2 cellular contexts compared by ENCODE assay signal in genomic region chr10:102777696-102778530, GRCh38.
TF ChIP-seq lines count a peak whose summit lies in the region.

No MANE protein-coding gene starts in this region.

TF ChIP-seq in liver, 16 proteins besides CTCF, POLR2A, EP300 and RAD21:
- TF ChIP-seq, protein P1, sequence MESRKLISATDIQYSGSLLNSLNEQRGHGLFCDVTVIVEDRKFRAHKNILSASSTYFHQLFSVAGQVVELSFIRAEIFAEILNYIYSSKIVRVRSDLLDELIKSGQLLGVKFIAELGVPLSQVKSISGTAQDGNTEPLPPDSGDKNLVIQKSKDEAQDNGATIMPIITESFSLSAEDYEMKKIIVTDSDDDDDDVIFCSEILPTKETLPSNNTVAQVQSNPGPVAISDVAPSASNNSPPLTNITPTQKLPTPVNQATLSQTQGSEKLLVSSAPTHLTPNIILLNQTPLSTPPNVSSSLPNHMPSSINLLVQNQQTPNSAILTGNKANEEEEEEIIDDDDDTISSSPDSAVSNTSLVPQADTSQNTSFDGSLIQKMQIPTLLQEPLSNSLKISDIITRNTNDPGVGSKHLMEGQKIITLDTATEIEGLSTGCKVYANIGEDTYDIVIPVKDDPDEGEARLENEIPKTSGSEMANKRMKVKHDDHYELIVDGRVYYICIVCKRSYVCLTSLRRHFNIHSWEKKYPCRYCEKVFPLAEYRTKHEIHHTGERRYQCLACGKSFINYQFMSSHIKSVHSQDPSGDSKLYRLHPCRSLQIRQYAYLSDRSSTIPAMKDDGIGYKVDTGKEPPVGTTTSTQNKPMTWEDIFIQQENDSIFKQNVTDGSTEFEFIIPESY (IDR thresholded peaks at IDR 0.05), result no peak
- no peak for TF ChIP-seq NR2F2 (IDR thresholded peaks at IDR 0.05)
- TF ChIP-seq FOXA1 (IDR thresholded peaks at IDR 0.05), result no peak
- no peak for TF ChIP-seq EGR1 (IDR thresholded peaks at IDR 0.05; ENCODE audit: low read depth in 2 of 2)
- no peak for TF ChIP-seq JUND (IDR thresholded peaks at IDR 0.05)

TF ChIP-seq in HepG2, 621 proteins besides CTCF, POLR2A, EP300 and RAD21:
- TF ChIP-seq HINFP (CRISPR knock-in tag; IDR thresholded peaks at IDR 0.05; ENCODE audit: low read depth), result no peak
- TF ChIP-seq, protein P2, sequence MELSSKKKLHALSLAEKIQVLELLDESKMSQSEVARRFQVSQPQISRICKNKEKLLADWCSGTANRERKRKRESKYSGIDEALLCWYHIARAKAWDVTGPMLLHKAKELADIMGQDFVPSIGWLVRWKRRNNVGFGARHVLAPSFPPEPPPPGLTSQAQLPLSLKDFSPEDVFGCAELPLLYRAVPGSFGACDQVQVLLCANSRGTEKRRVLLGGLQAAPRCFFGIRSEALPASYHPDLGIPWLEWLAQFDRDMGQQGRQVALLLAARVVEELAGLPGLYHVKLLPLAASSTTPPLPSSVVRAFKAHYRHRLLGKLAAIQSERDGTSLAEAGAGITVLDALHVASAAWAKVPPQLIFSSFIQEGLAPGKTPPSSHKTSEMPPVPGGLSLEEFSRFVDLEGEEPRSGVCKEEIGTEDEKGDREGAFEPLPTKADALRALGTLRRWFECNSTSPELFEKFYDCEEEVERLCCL (CRISPR knock-in tag; IDR thresholded peaks at IDR 0.05; ENCODE audit: borderline replicate concordance), result no peak
- no peak for TF ChIP-seq TMF1 (CRISPR knock-in tag; IDR thresholded peaks at IDR 0.05; ENCODE audit: low read depth)
- TF ChIP-seq HMGXB3 (CRISPR knock-in tag; IDR thresholded peaks at IDR 0.05; ENCODE audit: borderline replicate concordance), result no peak
- TF ChIP-seq SETDB1 (CRISPR knock-in tag; IDR thresholded peaks at IDR 0.05; ENCODE audit: borderline replicate concordance), result no peak
